ENCODE assay signal across 9 cellular contexts in the genomic region with DNA sequence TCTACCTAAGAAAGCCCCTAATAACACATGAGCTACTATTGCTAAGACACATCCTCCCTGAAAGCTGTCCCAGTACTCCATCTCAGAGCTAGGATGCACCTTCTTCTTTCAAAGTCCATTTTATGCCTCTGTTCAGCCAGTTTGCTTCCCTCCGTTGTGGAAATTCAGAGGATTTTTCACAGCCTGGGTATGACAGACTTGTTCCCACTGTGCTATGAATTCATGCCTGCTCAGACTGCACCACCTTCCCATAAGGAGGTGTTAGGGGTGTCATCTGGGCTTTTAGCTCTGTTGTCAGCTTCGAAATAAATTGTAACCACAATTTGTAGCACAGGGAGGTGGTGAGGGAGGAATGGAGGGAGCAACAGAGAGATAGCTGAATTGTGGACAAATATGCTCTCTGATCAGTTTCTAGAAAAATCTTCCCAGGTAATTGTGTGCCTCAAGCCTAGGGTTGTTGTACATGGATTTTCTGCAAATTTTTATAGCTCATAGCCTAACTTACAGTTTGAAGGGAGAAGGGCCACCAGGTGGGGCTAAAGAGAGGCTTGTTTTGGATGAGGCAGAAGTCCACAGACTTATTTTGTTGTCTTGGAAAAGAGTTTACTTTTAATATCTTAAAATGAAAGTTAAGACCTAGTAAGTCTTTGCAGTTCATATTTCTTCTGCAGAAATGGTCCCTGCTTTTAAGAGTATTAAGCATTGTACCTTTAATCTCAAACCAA.
DNase-seq lines count a peak whose midpoint lies in the region; ATAC-seq, FAIRE-seq and TF ChIP-seq lines count a peak whose summit lies in the region.
"Had no signal": no experiment of that assay in that cellular context is flagged by ENCODE, and none has a peak within 500 bp of the region (broad histone marks: within the 10 kb centered on the region; RNA-seq: fewer than 3 reads in every experiment).

No MANE protein-coding gene starts in this region.

- H2AK9ac ChIP-seq in IMR-90 (replicated peaks; ENCODE audit: low read depth, low read length, poor library complexity), result no peak overlapping the region

- TF ChIP-seq POLR2A in IMR-90 (IDR thresholded peaks at IDR 0.05; ENCODE audit: low read depth, low read length), result no peak
- no peak for TF ChIP-seq POLR2A in gastroesophageal sphincter (IDR thresholded peaks at IDR 0.05)

- H3K9ac ChIP-seq in BLaER1 (no peak overlapping the region), IMR-90 (ENCODE audit: low read depth, low read length) (no peak overlapping the region)

- no peak overlapping the region for H3K4me3 Mint-ChIP-seq in progenitor cell of endocrine pancreas (ENCODE audit: low read depth)

- H4K20me1 ChIP-seq in BLaER1 (no peaks in the 10 kb centered on the region), IMR-90 (ENCODE audit: insufficient read depth, low read length) (no peaks in the 10 kb centered on the region)

- no peak overlapping the region for H4K8ac ChIP-seq in IMR-90 (ENCODE audit: low read depth in 2 of 2, low read length in 2 of 2)

- CTCF ChIA-PET in IMR-90 (lab: Yijun Ruan, JAX), result interaction anchor here (0.7 to 2.4 kb wide), 6 partner anchors 9 to 377 kb away, joined by 3 to 8 read pairs (median 4); no protein-coding TSS in a partner anchor

- FAIRE-seq in GM18507 (lab: Jason Lieb, UNC), result peak; percentile 71

- H3K14ac ChIP-seq in IMR-90 (replicated peaks; ENCODE audit: low read depth, low read length), result no peak overlapping the region

- H2BK15ac ChIP-seq in IMR-90 (ENCODE audit: low read depth, low read length), result no peak overlapping the region

- peak overlapping the region; percentile 25; the same call in 1 of the 2 replicates for H3K4me2 ChIP-seq in BLaER1
- H3K4me2 ChIP-seq in IMR-90 (ENCODE audit: low read depth, low read length), result no peak overlapping the region

- intact Hi-C loops in IMR-90 (cut with micrococcal nuclease), result loop anchor here (2.0 to 5.0 kb wide), 3 partner anchors 280 to 1648 kb away; no protein-coding TSS in a partner anchor

- peaks cover 5% of the 10 kb centered on the region for H3K27me3 Mint-ChIP-seq in progenitor cell of endocrine pancreas

- POLR2A ChIA-PET in IMR-90 (lab: Charles Lee; ENCODE audit: unreplicated experiment), result no interaction called here

- H2AK5ac ChIP-seq in IMR-90 (ENCODE audit: low read depth, low read length), result no peak overlapping the region

- BruUV-seq in IMR-90 (replicated peaks; lab: Mats Ljungman, UMichigan), result no TSS peak

- no peak overlapping the region for H2AFZ ChIP-seq in IMR-90 (replicated peaks; ENCODE audit: low read length, poor library complexity)

- H3K9me3 ChIP-seq in BLaER1 (no peaks in the 10 kb centered on the region), IMR-90 (ENCODE audit: control insufficient read depth, insufficient read depth, low read length) (no peaks in the 10 kb centered on the region), gastroesophageal sphincter (no peaks in the 10 kb centered on the region)
- H3K9me3 ChIP-seq: neutrophil had no signal

- no peak overlapping the region for H3K4ac ChIP-seq in IMR-90 (ENCODE audit: low read depth, low read length)

- no peak overlapping the region for H4K5ac ChIP-seq in IMR-90 (ENCODE audit: low read depth, low read length)

- no peak for TF ChIP-seq EP300 in gastroesophageal sphincter (IDR thresholded peaks at IDR 0.05)

- peaks cover 18% of the 10 kb centered on the region for H3K4me1 Mint-ChIP-seq in progenitor cell of endocrine pancreas (ENCODE audit: low read depth)

- H3K9me3 Mint-ChIP-seq in progenitor cell of endocrine pancreas (ENCODE audit: low read depth), result no peaks in the 10 kb centered on the region

- H3K27ac ChIP-seq in BLaER1 (no peak overlapping the region), IMR-90 (ENCODE audit: insufficient read depth, low read length) (no peak overlapping the region), gastroesophageal sphincter (peak overlapping the region in 3 of 4 donors; percentile 21 to 62 (median 47))
- H3K27ac ChIP-seq: neutrophil had no signal

- DNase-seq in GM18507 (ENCODE audit: extremely low spot score, insufficient read length, low read depth) (peak; percentile 29), IMR-90 (peak; percentile 50), UCSD-AML1 (lab: John Stamatoyannopoulos, UW; ENCODE audit: unreplicated experiment) (peak; percentile 20), progenitor cell of endocrine pancreas (ENCODE audit: low spot score, unreplicated experiment) (peak; percentile 20), NCI-H146 treated with DMSO at 0.1 percent for 48 hours (lab: John Stamatoyannopoulos, UW; ENCODE audit: unreplicated experiment) (no peak)

- WGBS in IMR-90 (ENCODE audit: extremely low coverage in 2 of 2, insufficient read length in 1 of 2), 2 experiments, result no CpG with 5 or more reads among the region's 2 CpGs
- 83 to 88% methylated on average over 2 of the region's 2 CpGs for WGBS in gastroesophageal sphincter (ENCODE audit: low coverage in 1 of 2), 2 donors

- H3K79me1 ChIP-seq in IMR-90 (ENCODE audit: low read depth in 1 of 2, low read length in 2 of 2), result no peaks in the 10 kb centered on the region

- H3K27me3 ChIP-seq in BLaER1, result no peaks in the 10 kb centered on the region
- H3K27me3 ChIP-seq in IMR-90 (ENCODE audit: control insufficient read depth, insufficient read depth, low read length), result no peaks in the 10 kb centered on the region
- H3K27me3 ChIP-seq in gastroesophageal sphincter, result no peaks in the 10 kb centered on the region
- H3K27me3 ChIP-seq: neutrophil had no signal

- H3K4me3 ChIP-seq in BLaER1 (no peak overlapping the region), IMR-90 (ENCODE audit: insufficient read depth, low read depth, low read length) (no peak overlapping the region), gastroesophageal sphincter (no peak overlapping the region)

- TF ChIP-seq RAD21 in IMR-90 (IDR thresholded peaks at IDR 0.05; ENCODE audit: low read length), result peak; percentile 43

- H3K18ac ChIP-seq in IMR-90 (ENCODE audit: low read depth, low read length), result no peak overlapping the region

- in situ Hi-C loops in IMR-90 (cut with MboI; ENCODE audit: low sequenced_read_pairs), result no loop called here

- H3K4me1 ChIP-seq in BLaER1 (peaks cover 47% of the 10 kb centered on the region), IMR-90 (ENCODE audit: control insufficient read depth, insufficient read depth, low read length) (no peaks in the 10 kb centered on the region), gastroesophageal sphincter (peaks cover 0 to 69% (median 17%) of the 10 kb centered on the region in 3 donors)

- H2BK120ac ChIP-seq in IMR-90 (ENCODE audit: low read depth, low read length), result no peak overlapping the region

- peak; percentile 82 for ATAC-seq in IMR-90 (ENCODE audit: low read depth)
- ATAC-seq in gastroesophageal sphincter, result peak; percentile 27
- no peak for ATAC-seq in HG03025 (IDR thresholded peaks at IDR 0.05; ENCODE audit: low FRiP score, unreplicated experiment)

- dilution Hi-C loops in IMR-90 (cut with HindIII; ENCODE audit: low sequenced_read_pairs, unreplicated experiment), result no loop called here

- H3K27ac Mint-ChIP-seq in progenitor cell of endocrine pancreas, result no peak overlapping the region

- peak; percentile 57 for TF ChIP-seq CTCF in IMR-90 (conservative IDR thresholded peaks at IDR 0.05; ENCODE audit: low read depth, low read length)
- TF ChIP-seq CTCF in gastroesophageal sphincter (IDR thresholded peaks at IDR 0.05), result peak; percentile 48 to 64 (median 58)
- TF ChIP-seq CTCF in progenitor cell of endocrine pancreas (IDR thresholded peaks at IDR 0.05; ENCODE audit: unreplicated experiment), result peak; percentile 80

- H2BK20ac ChIP-seq in IMR-90 (ENCODE audit: low read depth, low read length), result no peak overlapping the region

- H3K23ac ChIP-seq in IMR-90 (ENCODE audit: low read depth, low read length), result no peak overlapping the region

- H3K56ac ChIP-seq in IMR-90 (ENCODE audit: extremely low read depth, insufficient read depth, low read length), result no peak overlapping the region

- no peak overlapping the region for H2BK5ac ChIP-seq in IMR-90 (ENCODE audit: low read depth, low read length, poor library complexity, severe bottlenecking)

- H3K36me3 ChIP-seq in BLaER1, result no peaks in the 10 kb centered on the region
- no peaks in the 10 kb centered on the region for H3K36me3 ChIP-seq in IMR-90 (ENCODE audit: control insufficient read depth, insufficient read depth, low read length)
- no peaks in the 10 kb centered on the region for H3K36me3 ChIP-seq in gastroesophageal sphincter
- H3K36me3 ChIP-seq: neutrophil had no signal

- H3K36me3 Mint-ChIP-seq in progenitor cell of endocrine pancreas (ENCODE audit: insufficient read depth), result no peaks in the 10 kb centered on the region

- no peak overlapping the region for H4K91ac ChIP-seq in IMR-90 (ENCODE audit: insufficient read depth, low read depth, low read length)

- no peaks in the 10 kb centered on the region for H3K9me1 ChIP-seq in IMR-90 (ENCODE audit: insufficient read depth, low read length)

TF ChIP-seq in IMR-90, 13 proteins besides CTCF, POLR2A, EP300 and RAD21:
- TF ChIP-seq SMC3 (IDR thresholded peaks at IDR 0.05; ENCODE audit: low read depth, low read length) (peak; percentile 39), RCOR1 (IDR thresholded peaks at IDR 0.05; ENCODE audit: insufficient replicate concordance, low read length) (no peak)

Comparison
In these comparisons a context has a peak if more than half of its experiments do, and no peak if none do; other contexts are left out.
1. H3K27ac ChIP-seq: peak in gastroesophageal sphincter (3 of 4); none in BLaER1 (single experiment) and IMR-90 (single experiment).
2. Peak in every context shown above with its lines, with median percentiles within 50 percentile points of each other: CTCF ChIP-seq.